In genomic region chr15:101091080-101092017, GRCh38 we compare ENCODE assay signal across 10 cellular contexts.
A peak's percentile ranks its signal among the peaks of the same experiment; 100 is the strongest.
DNase-seq lines count a peak whose midpoint lies in the region; ATAC-seq, FAIRE-seq and TF ChIP-seq lines count a peak whose summit lies in the region.
"Had no signal": no experiment of that assay in that cellular context is flagged by ENCODE, and none has a peak within 500 bp of the region (broad histone marks: within the 10 kb centered on the region; RNA-seq: fewer than 3 reads in every experiment).

No MANE protein-coding gene starts in this region.

- H2AFZ ChIP-seq in PC-9 = no peak overlapping the region

- no peak for TF ChIP-seq CTCF in bronchial epithelial cell (IDR thresholded peaks at IDR 0.05; ENCODE audit: insufficient read depth, low read length, severe bottlenecking)
- no peak for TF ChIP-seq CTCF in PC-9 (conservative IDR thresholded peaks at IDR 0.05)

- H3K79me2 ChIP-seq in PC-9 (ENCODE audit: low read depth) = no peaks in the 10 kb centered on the region

- H3F3A ChIP-seq in PC-9 (ENCODE audit: insufficient read depth, low read depth) = no peaks in the 10 kb centered on the region

- POLR2A ChIA-PET in PC-9 (lab: Charles Lee; ENCODE audit: unreplicated experiment) = no interaction called here

- BruUV-seq in PC-9 (replicated peaks; lab: Mats Ljungman, UMichigan) = no TSS peak

- no peaks in the 10 kb centered on the region for H4K20me1 ChIP-seq in PC-9 (ENCODE audit: insufficient read depth)

- DNase-seq in ELR (ENCODE audit: low read depth) = peak; percentile 69
- DNase-seq in bronchial epithelial cell (ENCODE audit: low read depth) = no peak
- peak in 37 of 51 donors; percentile 17 to 83 (median 50) for DNase-seq in hypothalamus (lab: John Stamatoyannopoulos, UW)
- peak; percentile 85 for DNase-seq in sciatic nerve (ENCODE audit: low spot score)
- no peak for DNase-seq in activated CD4-positive, alpha-beta T cell treated with anti-CD3 and anti-CD28 coated beads for 48 hours
- no peak for DNase-seq in PC-9
- DNase-seq in SHP77 (lab: John Stamatoyannopoulos, UW) = no peak
- DNase-seq: activated CD4-positive, alpha-beta T cell treated with anti-CD3 and anti-CD28 coated beads, Interleukin-2, amount 50 U/mL, for 48 hours; NCI-H526 had no signal

- no peaks in the 10 kb centered on the region for H3K4me1 ChIP-seq in PC-9 (replicated peaks; ENCODE audit: insufficient read depth)

- intact Hi-C loops in sciatic nerve (cut with DNase I) (no loop called here), PC-9 (cut with micrococcal nuclease; ENCODE audit: unreplicated experiment) (no loop called here)

- H3K4me3 ChIP-seq in bronchial epithelial cell (ENCODE audit: low read depth, low read length) (no peak overlapping the region), PC-9 (no peak overlapping the region)

- ATAC-seq in sciatic nerve (peak; percentile 82), HG02763 (IDR thresholded peaks at IDR 0.05; ENCODE audit: unreplicated experiment) (no peak)

- CTCF ChIA-PET in PC-9 (lab: Charles Lee) = interaction anchor here (0.6 kb wide), 1 partner anchor 576 kb away, joined by 3 read pairs; no protein-coding TSS in a partner anchor

- no peak overlapping the region for H3K4me2 ChIP-seq in PC-9

- H3K27me3 ChIP-seq in bronchial epithelial cell (ENCODE audit: control insufficient read depth, insufficient read depth, low read length) (peaks cover 2% of the 10 kb centered on the region), PC-9 (ENCODE audit: insufficient read depth, low read depth) (peaks cover 7% of the 10 kb centered on the region; the same call in 1 of the 2 replicates)

- no peaks in the 10 kb centered on the region for H3K9me2 ChIP-seq in PC-9 (ENCODE audit: insufficient read depth)

- H3K36me3 ChIP-seq in bronchial epithelial cell (ENCODE audit: control insufficient read depth, insufficient read depth, low read length) = no peaks in the 10 kb centered on the region
- no peaks in the 10 kb centered on the region for H3K36me3 ChIP-seq in PC-9 (ENCODE audit: low read depth)

- peak; percentile 7 for FAIRE-seq in bronchial epithelial cell (lab: Jason Lieb, UNC)

- no peaks in the 10 kb centered on the region for H3K9me3 ChIP-seq in PC-9 (ENCODE audit: insufficient read depth, low read depth)

- no peak overlapping the region for H3K27ac ChIP-seq in PC-9

Comparison
In these comparisons a context has a peak if more than half of its experiments do, and no peak if none do; other contexts are left out.
1. DNase-seq: peak in ELR (single experiment), hypothalamus (37 of 51) and sciatic nerve (single experiment); none in bronchial epithelial cell (single experiment), activated CD4-positive, alpha-beta T cell treated with anti-CD3 and anti-CD28 coated beads for 48 hours (single experiment), PC-9 (0 of 2) and SHP77 (0 of 2).